In genomic region chr15:90004252-90004651, GRCh38 we compare ENCODE assay signal across 1 cellular context.
TF ChIP-seq lines count a peak whose summit lies in the region.

No MANE protein-coding gene starts in this region.

TF ChIP-seq in liver, 16 proteins besides CTCF, POLR2A, EP300 and RAD21 (continued from another document):
- TF ChIP-seq REST (IDR thresholded peaks at IDR 0.05) = no peak
- TF ChIP-seq EGR1 (IDR thresholded peaks at IDR 0.05; ENCODE audit: low read depth in 2 of 2) = no peak
- TF ChIP-seq FOXA1 (IDR thresholded peaks at IDR 0.05) = no peak
